Comparison of ENCODE assay signal across 32 cellular contexts in genomic region chr15:31239409-31239808, GRCh38.
DNase-seq lines count a peak whose midpoint lies in the region; ATAC-seq and TF ChIP-seq lines count a peak whose summit lies in the region.
"Had no signal": no experiment of that assay in that cellular context is flagged by ENCODE, and none has a peak within 500 bp of the region (broad histone marks: within the 10 kb centered on the region; RNA-seq: fewer than 3 reads in every experiment).

No MANE protein-coding gene starts in this region.

- ATAC-seq in activated naive CD8-positive, alpha-beta T cell treated with anti-CD3 and anti-CD28 coated beads, Interleukin-2, amount 10 ng/mL, durations not matched to agents 7 days and 5 days (ENCODE audit: low read depth): no peak
- ATAC-seq in RWPE2 (ENCODE audit: low read depth): no peak
- peak in 1 of 2 donors; percentile 51 for ATAC-seq in naive B cell (ENCODE audit: low read depth in 2 of 2)
- no peak for ATAC-seq in HG03460 (IDR thresholded peaks at IDR 0.05; ENCODE audit: unreplicated experiment)
- ATAC-seq: activated T-helper 17 cell treated with anti-CD3 and anti-CD28 coated beads, Interleukin-2, amount 50 U/mL, for 72 hours; HCT116; right lobe of liver; WTC11 had no signal

- no peak overlapping the region for H3K4me3 Mint-ChIP-seq in activated naive CD8-positive, alpha-beta T cell treated with anti-CD3 and anti-CD28 coated beads, Interleukin-2, amount 10 ng/mL, durations not matched to agents 7 days and 5 days
- H3K4me3 Mint-ChIP-seq in activated naive CD8-positive, alpha-beta T cell treated with anti-CD3 and anti-CD28 coated beads for 36 hours: no peak overlapping the region
- peak overlapping the region in 2 of 8 donors; percentile 58 to 61 for H3K4me3 Mint-ChIP-seq in naive B cell
- no peak overlapping the region for H3K4me3 Mint-ChIP-seq in activated T-helper 1 cell treated with anti-CD3 and anti-CD28 coated beads, Interleukin-12 subunit alpha, Interleukin-12 subunit beta, Interleukin-2, Interleukin-4 antibody, amounts not matched to agents 30 ng/mL and 10 ng/mL and 1 ng/mL, durations not matched to agents 14 hours and 24 hours and 36 hours
- H3K4me3 Mint-ChIP-seq: activated naive CD4-positive, alpha-beta T cell treated with anti-CD3 and anti-CD28 coated beads, Interleukin-2, amount 10 ng/mL, durations not matched to agents 7 days and 5 days; activated T-helper 17 cell treated with anti-CD3 and anti-CD28 coated beads, Interleukin-2, amount 50 U/mL, for 72 hours; WTC11 had no signal

- H3K27me3 ChIP-seq in RWPE2 (ENCODE audit: insufficient read depth, poor library complexity, severe bottlenecking): no peaks in the 10 kb centered on the region
- H3K27me3 ChIP-seq: esophagus muscularis mucosa, Peyer's patch, right lobe of liver, SJCRH30, tibial artery had no signal

- POLR2A ChIA-PET in activated naive CD8-positive, alpha-beta T cell treated with anti-CD3 and anti-CD28 coated beads, Interleukin-2, amount 10 ng/mL, durations not matched to agents 7 days and 5 days (lab: Charles Lee): interaction anchor here (0.6 to 0.8 kb wide), 3 partner anchors 30 to 158 kb away, joined by 3 to 6 read pairs (median 3); no protein-coding TSS in a partner anchor

- no peak for TF ChIP-seq CTCF in RWPE2 (IDR thresholded peaks at IDR 0.05; ENCODE audit: poor library complexity, severe bottlenecking)

- H3K4me1 Mint-ChIP-seq in activated naive CD8-positive, alpha-beta T cell treated with anti-CD3 and anti-CD28 coated beads, Interleukin-2, amount 10 ng/mL, durations not matched to agents 7 days and 5 days: peaks cover 27% of the 10 kb centered on the region
- H3K4me1 Mint-ChIP-seq in activated naive CD8-positive, alpha-beta T cell treated with anti-CD3 and anti-CD28 coated beads for 36 hours: peaks cover 27% of the 10 kb centered on the region
- H3K4me1 Mint-ChIP-seq in naive B cell: peaks cover 28 to 58% (median 37%) of the 10 kb centered on the region in 3 donors
- peaks cover 32% of the 10 kb centered on the region for H3K4me1 Mint-ChIP-seq in activated T-helper 1 cell treated with anti-CD3 and anti-CD28 coated beads, Interleukin-12 subunit alpha, Interleukin-12 subunit beta, Interleukin-2, Interleukin-4 antibody, amounts not matched to agents 30 ng/mL and 10 ng/mL and 1 ng/mL, durations not matched to agents 14 hours and 24 hours and 36 hours (ENCODE audit: low read depth)
- H3K4me1 Mint-ChIP-seq: WTC11 had no signal

- H3K27ac Mint-ChIP-seq in activated naive CD8-positive, alpha-beta T cell treated with anti-CD3 and anti-CD28 coated beads, Interleukin-2, amount 10 ng/mL, durations not matched to agents 7 days and 5 days: peak overlapping the region; percentile 28
- no peak overlapping the region for H3K27ac Mint-ChIP-seq in activated naive CD8-positive, alpha-beta T cell treated with anti-CD3 and anti-CD28 coated beads for 36 hours
- peak overlapping the region; percentile 19 to 90 (median 84) for H3K27ac Mint-ChIP-seq in naive B cell
- no peak overlapping the region for H3K27ac Mint-ChIP-seq in activated T-helper 1 cell treated with anti-CD3 and anti-CD28 coated beads, Interleukin-12 subunit alpha, Interleukin-12 subunit beta, Interleukin-2, Interleukin-4 antibody, amounts not matched to agents 30 ng/mL and 10 ng/mL and 1 ng/mL, durations not matched to agents 14 hours and 24 hours and 36 hours
- H3K27ac Mint-ChIP-seq: activated naive CD4-positive, alpha-beta T cell treated with anti-CD3 and anti-CD28 coated beads, Interleukin-2, amount 10 ng/mL, durations not matched to agents 7 days and 5 days; WTC11 had no signal

- no peaks in the 10 kb centered on the region for H3K36me3 ChIP-seq in RWPE2 (ENCODE audit: low read depth)
- H3K36me3 ChIP-seq: esophagus muscularis mucosa, left ventricle myocardium inferior, Peyer's patch, prostate gland, right lobe of liver, SJCRH30, tibial artery had no signal

- H3K4me1 ChIP-seq in RWPE2 (ENCODE audit: insufficient read depth, poor library complexity, severe bottlenecking): peaks cover 11% of the 10 kb centered on the region
- H3K4me1 ChIP-seq: prostate gland had no signal

- intact Hi-C loops in activated T-helper 1 cell treated with anti-CD3 and anti-CD28 coated beads, Interleukin-12 subunit alpha, Interleukin-12 subunit beta, Interleukin-2, Interleukin-4 antibody, amounts not matched to agents 30 ng/mL and 10 ng/mL and 1 ng/mL, durations not matched to agents 14 hours and 24 hours and 36 hours (cut with micrococcal nuclease): no loop called here

- no peaks in the 10 kb centered on the region for H3K27me3 Mint-ChIP-seq in activated naive CD8-positive, alpha-beta T cell treated with anti-CD3 and anti-CD28 coated beads, Interleukin-2, amount 10 ng/mL, durations not matched to agents 7 days and 5 days
- no peaks in the 10 kb centered on the region for H3K27me3 Mint-ChIP-seq in activated naive CD8-positive, alpha-beta T cell treated with anti-CD3 and anti-CD28 coated beads for 36 hours
- no peaks in the 10 kb centered on the region for H3K27me3 Mint-ChIP-seq in naive B cell
- peaks cover 5% of the 10 kb centered on the region for H3K27me3 Mint-ChIP-seq in activated T-helper 1 cell treated with anti-CD3 and anti-CD28 coated beads, Interleukin-12 subunit alpha, Interleukin-12 subunit beta, Interleukin-2, Interleukin-4 antibody, amounts not matched to agents 30 ng/mL and 10 ng/mL and 1 ng/mL, durations not matched to agents 14 hours and 24 hours and 36 hours (ENCODE audit: insufficient read depth)
- H3K27me3 Mint-ChIP-seq: activated T-helper 17 cell treated with anti-CD3 and anti-CD28 coated beads, Interleukin-2, amount 50 U/mL, for 72 hours had no signal

- H3K27ac ChIP-seq in RWPE2 (ENCODE audit: poor library complexity, severe bottlenecking): no peak overlapping the region
- H3K27ac ChIP-seq: esophagus muscularis mucosa, Peyer's patch, prostate gland, right lobe of liver, SJCRH30, tibial artery had no signal

- no peaks in the 10 kb centered on the region for H3K9me3 Mint-ChIP-seq in activated naive CD8-positive, alpha-beta T cell treated with anti-CD3 and anti-CD28 coated beads, Interleukin-2, amount 10 ng/mL, durations not matched to agents 7 days and 5 days
- no peaks in the 10 kb centered on the region for H3K9me3 Mint-ChIP-seq in activated naive CD8-positive, alpha-beta T cell treated with anti-CD3 and anti-CD28 coated beads for 36 hours
- no peaks in the 10 kb centered on the region for H3K9me3 Mint-ChIP-seq in naive B cell
- peaks cover 6% of the 10 kb centered on the region for H3K9me3 Mint-ChIP-seq in activated T-helper 1 cell treated with anti-CD3 and anti-CD28 coated beads, Interleukin-12 subunit alpha, Interleukin-12 subunit beta, Interleukin-2, Interleukin-4 antibody, amounts not matched to agents 30 ng/mL and 10 ng/mL and 1 ng/mL, durations not matched to agents 14 hours and 24 hours and 36 hours
- H3K9me3 Mint-ChIP-seq: activated T-helper 17 cell treated with anti-CD3 and anti-CD28 coated beads, Interleukin-2, amount 50 U/mL, for 72 hours had no signal

- DNase-seq in activated naive CD8-positive, alpha-beta T cell treated with anti-CD3 and anti-CD28 coated beads, Interleukin-2, amount 10 ng/mL, durations not matched to agents 7 days and 5 days: no peak
- no peak for DNase-seq in activated naive CD8-positive, alpha-beta T cell treated with anti-CD3 and anti-CD28 coated beads for 36 hours
- DNase-seq in RWPE2 (ENCODE audit: low spot score) (peak; percentile 37), naive B cell (no peak), AG20443 (ENCODE audit: low spot score) (no peak)
- DNase-seq in activated T-helper 1 cell treated with anti-CD3 and anti-CD28 coated beads, Interleukin-12 subunit alpha, Interleukin-12 subunit beta, Interleukin-2, Interleukin-4 antibody, amounts not matched to agents 30 ng/mL and 10 ng/mL and 1 ng/mL, durations not matched to agents 14 hours and 24 hours and 36 hours (ENCODE audit: low spot score): no peak
- DNase-seq: ACHN; activated naive CD4-positive, alpha-beta T cell treated with anti-CD3 and anti-CD28 coated beads, Interleukin-2, amount 10 ng/mL, durations not matched to agents 7 days and 5 days; aorta; C1 segment of cervical spinal cord; cortex of kidney; DMS79 treated with DMSO at 0.1 percent for 48 hours; foreskin fibroblast; islet precursor cell; left ventricle myocardium inferior; mesendoderm; NCI-H1436; NCI-H2081 treated with DMSO at 0.1 percent for 48 hours; NCI-H2227 treated with DMSO at 0.1 percent for 48 hours; NCI-H69; nucleus accumbens; right lobe of liver; SJCRH30; stimulated activated CD4-positive, alpha-beta T cell treated with anti-CD3 and anti-CD28 coated beads, Interleukin-4, amount 100 ng/mL, for 1 hour had no signal

- H3K36me3 Mint-ChIP-seq in activated naive CD8-positive, alpha-beta T cell treated with anti-CD3 and anti-CD28 coated beads, Interleukin-2, amount 10 ng/mL, durations not matched to agents 7 days and 5 days: peaks cover 1% of the 10 kb centered on the region
- H3K36me3 Mint-ChIP-seq in activated naive CD8-positive, alpha-beta T cell treated with anti-CD3 and anti-CD28 coated beads for 36 hours: no peaks in the 10 kb centered on the region
- H3K36me3 Mint-ChIP-seq in naive B cell: no peaks in the 10 kb centered on the region
- H3K36me3 Mint-ChIP-seq in activated T-helper 1 cell treated with anti-CD3 and anti-CD28 coated beads, Interleukin-12 subunit alpha, Interleukin-12 subunit beta, Interleukin-2, Interleukin-4 antibody, amounts not matched to agents 30 ng/mL and 10 ng/mL and 1 ng/mL, durations not matched to agents 14 hours and 24 hours and 36 hours (ENCODE audit: low read depth): no peaks in the 10 kb centered on the region
- H3K36me3 Mint-ChIP-seq: WTC11 had no signal

- no peak overlapping the region for H3K4me3 ChIP-seq in RWPE2 (ENCODE audit: severe bottlenecking)
- H3K4me3 ChIP-seq: esophagus muscularis mucosa, left ventricle myocardium inferior, Peyer's patch, prostate gland, right lobe of liver, SJCRH30, tibial artery had no signal

- H3K9me3 ChIP-seq in RWPE2 (ENCODE audit: severe bottlenecking): no peaks in the 10 kb centered on the region
- H3K9me3 ChIP-seq: esophagus muscularis mucosa, left ventricle myocardium inferior, Peyer's patch, prostate gland, right lobe of liver, SJCRH30, tibial artery had no signal

Comparison
In these comparisons a context has a peak if more than half of its experiments do, and no peak if none do; other contexts are left out.
1. H3K27ac Mint-ChIP-seq: peak in activated naive CD8-positive, alpha-beta T cell treated with anti-CD3 and anti-CD28 coated beads, Interleukin-2, amount 10 ng/mL, durations not matched to agents 7 days and 5 days (single experiment) and naive B cell (6 of 6); none in activated naive CD8-positive, alpha-beta T cell treated with anti-CD3 and anti-CD28 coated beads for 36 hours (single experiment) and activated T-helper 1 cell treated with anti-CD3 and anti-CD28 coated beads, Interleukin-12 subunit alpha, Interleukin-12 subunit beta, Interleukin-2, Interleukin-4 antibody, amounts not matched to agents 30 ng/mL and 10 ng/mL and 1 ng/mL, durations not matched to agents 14 hours and 24 hours and 36 hours (single experiment).